Comparison of ENCODE assay signal across 10 cellular contexts in the genomic region with DNA sequence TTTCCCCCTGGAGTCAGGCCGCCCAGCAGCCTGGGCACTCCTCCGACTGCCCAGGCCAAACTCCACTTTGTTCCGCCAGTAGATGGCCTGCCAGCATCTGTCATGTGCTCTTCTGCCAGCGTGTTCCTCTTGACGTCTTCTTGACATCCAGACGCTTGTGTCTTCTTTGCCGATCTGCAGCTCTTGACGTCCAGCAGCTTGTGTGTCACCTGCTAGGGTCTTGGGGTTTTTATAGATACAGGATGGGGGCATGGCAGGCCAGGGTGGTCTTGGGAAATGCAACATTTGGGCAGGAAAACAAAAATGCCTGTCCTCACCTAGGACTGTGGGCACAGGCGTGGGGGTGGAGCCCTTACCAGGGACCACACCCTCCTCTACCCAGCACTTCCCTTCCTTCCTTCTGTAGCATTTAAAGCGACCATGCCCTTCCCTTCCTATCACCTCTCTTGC.
DNase-seq lines count a peak whose midpoint lies in the region; ATAC-seq and TF ChIP-seq lines count a peak whose summit lies in the region.
"Had no signal": no experiment of that assay in that cellular context is flagged by ENCODE, and none has a peak within 500 bp of the region (broad histone marks: within the 10 kb centered on the region; RNA-seq: fewer than 3 reads in every experiment).

No MANE protein-coding gene starts in this region.

- intact Hi-C loops in colonic mucosa (cut with DNase I) = loop anchor here (5.0 kb wide), 1 partner anchor 179 kb away; no protein-coding TSS in a partner anchor

- WGBS in gastroesophageal sphincter (ENCODE audit: low coverage in 1 of 2), 2 donors = 92% methylated on average over 9 of the region's 10 CpGs; no CpG with 5 or more reads in 1 of the 2 donors

- H3K27ac ChIP-seq in colonic mucosa (no peak overlapping the region), gastroesophageal sphincter (peak overlapping the region in 2 of 4 donors; percentile 78 to 82)

- DNase-seq in G401 (ENCODE audit: low spot score) = peak; percentile 27
- DNase-seq in NCI-H69 (lab: John Stamatoyannopoulos, UW) = peak; percentile 5
- DNase-seq in colonic mucosa = peak; percentile 59
- no peak for DNase-seq in natural killer cell treated with Interleukin-12 subunit alpha and Interleukin-12 subunit beta and Interleukin-15 and Interleukin-18, amount 100 ng/mL, for 72 hours (ENCODE audit: low spot score)
- no peak for DNase-seq in NCI-H146 treated with DMSO at 0.1 percent for 48 hours (lab: John Stamatoyannopoulos, UW; ENCODE audit: unreplicated experiment)
- DNase-seq in GM19238 (ENCODE audit: insufficient read length, low spot score) = no peak
- DNase-seq: amniotic stem cell had no signal

- H3K9me3 Mint-ChIP-seq in natural killer cell treated with Interleukin-12 subunit alpha and Interleukin-12 subunit beta and Interleukin-15 and Interleukin-18, amount 100 ng/mL, for 72 hours = no peaks in the 10 kb centered on the region

- no peak for ATAC-seq in natural killer cell treated with Interleukin-12 subunit alpha and Interleukin-12 subunit beta and Interleukin-15 and Interleukin-18, amount 100 ng/mL, for 72 hours
- ATAC-seq in gastroesophageal sphincter (no peak), HG03280 (IDR thresholded peaks at IDR 0.05; ENCODE audit: unreplicated experiment) (no peak)

- TF ChIP-seq EP300 in gastroesophageal sphincter (IDR thresholded peaks at IDR 0.05) = no peak

- H3K27me3 ChIP-seq in colonic mucosa (no peaks in the 10 kb centered on the region), gastroesophageal sphincter (no peaks in the 10 kb centered on the region)

- H3K4me1 Mint-ChIP-seq in natural killer cell treated with Interleukin-12 subunit alpha and Interleukin-12 subunit beta and Interleukin-15 and Interleukin-18, amount 100 ng/mL, for 72 hours (ENCODE audit: low read depth in 2 of 2) = peaks cover 31 to 32% of the 10 kb centered on the region in 2 donors

- H3K4me3 ChIP-seq in colonic mucosa (no peak overlapping the region), gastroesophageal sphincter (no peak overlapping the region)

- H3K9me3 ChIP-seq in colonic mucosa (no peaks in the 10 kb centered on the region), gastroesophageal sphincter (no peaks in the 10 kb centered on the region)

- TF ChIP-seq POLR2A in gastroesophageal sphincter (IDR thresholded peaks at IDR 0.05) = no peak

- peak overlapping the region; percentile 30 for H3K4me3 Mint-ChIP-seq in natural killer cell treated with Interleukin-12 subunit alpha and Interleukin-12 subunit beta and Interleukin-15 and Interleukin-18, amount 100 ng/mL, for 72 hours
- H3K4me3 Mint-ChIP-seq: T-helper 1 cell treated with Interleukin-12 subunit alpha and Interleukin-12 subunit beta and Interleukin-4 antibody, amounts not matched to agents 30 μg/mL and 1 μg/mL, for 36 hours had no signal

- peak overlapping the region; percentile 17 to 35 for H3K27ac Mint-ChIP-seq in natural killer cell treated with Interleukin-12 subunit alpha and Interleukin-12 subunit beta and Interleukin-15 and Interleukin-18, amount 100 ng/mL, for 72 hours
- H3K27ac Mint-ChIP-seq: T-helper 1 cell treated with Interleukin-12 subunit alpha and Interleukin-12 subunit beta and Interleukin-4 antibody, amounts not matched to agents 30 μg/mL and 1 μg/mL, for 36 hours had no signal

- in situ Hi-C loops in G401 (cut with HindIII; ENCODE audit: low sequenced_read_pairs) = no loop called here

- no peaks in the 10 kb centered on the region for H3K36me3 Mint-ChIP-seq in natural killer cell treated with Interleukin-12 subunit alpha and Interleukin-12 subunit beta and Interleukin-15 and Interleukin-18, amount 100 ng/mL, for 72 hours

- no peaks in the 10 kb centered on the region for H3K27me3 Mint-ChIP-seq in natural killer cell treated with Interleukin-12 subunit alpha and Interleukin-12 subunit beta and Interleukin-15 and Interleukin-18, amount 100 ng/mL, for 72 hours

- H3K36me3 ChIP-seq in colonic mucosa (no peaks in the 10 kb centered on the region), gastroesophageal sphincter (no peaks in the 10 kb centered on the region)

- H3K4me1 ChIP-seq in colonic mucosa (no peaks in the 10 kb centered on the region), gastroesophageal sphincter (peaks cover 0 to 62% (median 15%) of the 10 kb centered on the region in 3 donors)

- H3K9ac ChIP-seq in colonic mucosa (ENCODE audit: low read depth in 2 of 2, low read length in 2 of 2) = peak overlapping the region in 1 of 2 donors; percentile 14

- peak; percentile 26 for TF ChIP-seq CTCF in colonic mucosa (IDR thresholded peaks at IDR 0.05)
- no peak for TF ChIP-seq CTCF in gastroesophageal sphincter (IDR thresholded peaks at IDR 0.05)

Comparison
In these comparisons a context has a peak if more than half of its experiments do, and no peak if none do; other contexts are left out.
1. DNase-seq: peak in G401 (single experiment), NCI-H69 (single experiment) and colonic mucosa (single experiment); none in natural killer cell treated with Interleukin-12 subunit alpha and Interleukin-12 subunit beta and Interleukin-15 and Interleukin-18, amount 100 ng/mL, for 72 hours (single experiment), NCI-H146 treated with DMSO at 0.1 percent for 48 hours (single experiment) and GM19238 (single experiment).